1 cellular context compared by ENCODE assay signal in the genomic region with DNA sequence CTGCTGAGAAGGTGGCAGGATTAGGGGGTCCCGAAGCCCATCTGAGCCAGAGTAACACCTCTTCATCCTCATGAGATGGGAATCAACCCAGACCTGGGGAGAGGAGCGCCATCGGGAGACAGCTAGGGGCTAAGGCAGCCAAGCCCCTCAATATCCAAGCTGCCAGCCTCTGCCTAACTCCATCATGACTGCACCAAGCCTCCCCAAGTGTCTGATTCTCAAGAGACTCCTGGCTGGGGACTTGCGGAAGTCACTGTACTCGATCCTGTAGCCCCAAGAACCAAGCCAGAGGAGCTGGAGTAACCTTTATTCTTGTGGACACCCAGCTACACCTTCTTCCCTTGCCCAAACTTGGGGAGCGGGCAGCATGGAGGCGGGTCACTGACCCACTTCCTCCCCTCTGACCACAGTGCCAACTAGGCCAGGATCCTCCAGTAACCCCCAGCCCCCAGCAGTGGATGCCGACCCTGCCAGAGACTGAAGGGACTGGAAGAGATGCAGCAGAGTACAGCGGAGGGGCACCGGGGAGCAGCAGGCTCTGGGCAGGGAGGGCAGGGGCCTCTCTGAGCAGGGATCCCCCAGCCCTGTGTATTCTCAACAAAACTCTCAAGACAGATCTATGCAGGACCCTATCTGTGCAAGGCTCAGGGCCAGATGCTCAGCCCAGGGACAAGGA.
TF ChIP-seq lines count a peak whose summit lies in the region.

No MANE protein-coding gene starts in this region.

TF ChIP-seq in WTC11, 78 proteins besides CTCF, POLR2A, EP300 and RAD21:
- TF ChIP-seq IRF2 (CRISPR knock-in tag; IDR thresholded peaks at IDR 0.05; ENCODE audit: borderline replicate concordance, low read depth) (no peak), ZNF263 (CRISPR knock-in tag; IDR thresholded peaks at IDR 0.05; ENCODE audit: low read depth) (no peak), TEAD4 (CRISPR knock-in tag; IDR thresholded peaks at IDR 0.05) (no peak)
